18 cellular contexts compared by ENCODE assay signal in the genomic region with DNA sequence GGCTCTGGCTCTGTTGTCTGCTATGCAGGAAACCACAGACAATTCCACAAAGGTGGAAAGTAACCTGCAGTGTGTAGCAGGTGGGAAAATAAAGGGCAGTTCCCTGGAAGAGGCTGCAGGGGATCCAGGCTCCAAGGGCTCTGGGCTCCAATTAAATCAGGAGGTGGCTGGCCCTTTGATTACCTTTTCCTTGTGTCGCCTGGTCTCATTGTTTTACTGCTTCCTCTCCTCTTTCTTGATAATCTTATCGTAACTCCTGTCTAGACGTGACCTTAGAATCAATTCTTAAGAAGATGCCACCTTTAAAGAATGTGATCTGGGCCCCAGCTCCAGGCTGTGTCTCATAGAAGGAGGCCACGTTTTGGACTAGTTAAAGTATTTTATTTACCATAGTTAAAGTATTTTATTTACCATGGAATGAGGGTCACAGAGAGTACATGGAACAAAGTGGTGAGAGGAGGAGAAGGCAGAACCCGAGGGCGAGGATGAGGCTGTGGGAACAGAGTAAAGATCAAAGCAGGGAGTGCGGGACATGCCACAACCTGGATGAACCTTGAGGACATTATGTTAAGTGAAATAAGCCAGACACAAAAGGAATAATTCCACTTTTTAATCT.
A peak's percentile ranks its signal among the peaks of the same experiment; 100 is the strongest.
DNase-seq lines count a peak whose midpoint lies in the region; ATAC-seq, FAIRE-seq and TF ChIP-seq lines count a peak whose summit lies in the region.
"Had no signal": no experiment of that assay in that cellular context is flagged by ENCODE, and none has a peak within 500 bp of the region (broad histone marks: within the 10 kb centered on the region; RNA-seq: fewer than 3 reads in every experiment).

No MANE protein-coding gene starts in this region.

- H3K79me2 ChIP-seq in trophoblast cell (ENCODE audit: control insufficient read depth, insufficient read depth, low read length, poor library complexity), result peaks cover 7% of the 10 kb centered on the region

- peaks cover 7% of the 10 kb centered on the region for H3K9me3 Mint-ChIP-seq in activated T-helper 17 cell treated with anti-CD3 and anti-CD28 coated beads, Interleukin-2, amount 50 U/mL, for 72 hours

- DNase-seq in ELF-1 (ENCODE audit: low read depth, low spot score) (peak; percentile 74), trophoblast cell (no peak), RCC 7860 (ENCODE audit: low spot score) (no peak), GM13976 (ENCODE audit: low spot score) (no peak)
- DNase-seq: AML-193, KBM-7, NCI-H1436 treated with DMSO at 0.1 percent for 48 hours, NCI-H446 treated with DMSO at 0.1 percent for 48 hours, NCI-H774, RPMI8226, SHP77 treated with DMSO at 0.1 percent for 48 hours, T-helper 1 cell had no signal

- H2AK5ac ChIP-seq in trophoblast cell (ENCODE audit: low read length), result no peak overlapping the region

- no CpG with 5 or more reads among the region's 7 CpGs for WGBS in trophoblast cell (ENCODE audit: extremely low coverage, insufficient coverage, insufficient read length)

- peak overlapping the region; percentile 16 for H3K14ac ChIP-seq in trophoblast cell (ENCODE audit: low read length)

- H3K79me1 ChIP-seq in trophoblast cell (ENCODE audit: low read length), result peaks cover 26% of the 10 kb centered on the region

- no peak overlapping the region for H3K23ac ChIP-seq in trophoblast cell (ENCODE audit: low read length)

- H3K18ac ChIP-seq in trophoblast cell (ENCODE audit: low read length), result no peak overlapping the region

- no peak overlapping the region for H3K9ac ChIP-seq in trophoblast cell (ENCODE audit: low read length)

- no peak overlapping the region for H4K8ac ChIP-seq in trophoblast cell (ENCODE audit: low read depth, low read length)

- in situ Hi-C loops in GM13976 (cut with MboI; ENCODE audit: low sequenced_read_pairs, unreplicated experiment), result no loop called here

- H3K36me3 Mint-ChIP-seq in activated T-helper 17 cell treated with anti-CD3 and anti-CD28 coated beads, Interleukin-2, amount 50 U/mL, for 72 hours (ENCODE audit: low read depth), result no peaks in the 10 kb centered on the region

- peak overlapping the region; percentile 50 for H4K91ac ChIP-seq in trophoblast cell (ENCODE audit: low read depth, low read length)

- no peak overlapping the region for H2BK12ac ChIP-seq in trophoblast cell (ENCODE audit: low read length)

- H3K36me3 ChIP-seq in KOPT-K1 (ENCODE audit: insufficient read depth, low read length) (no peaks in the 10 kb centered on the region), trophoblast cell (ENCODE audit: control insufficient read depth in 1 of 2, insufficient read depth in 2 of 2, low read length in 2 of 2) (peaks cover 0 to 2% of the 10 kb centered on the region in 2 experiments)

- H2BK5ac ChIP-seq in trophoblast cell (ENCODE audit: low read depth, low read length, poor library complexity), result peak overlapping the region; percentile 10

- no peaks in the 10 kb centered on the region for H3K27me3 Mint-ChIP-seq in activated T-helper 17 cell treated with anti-CD3 and anti-CD28 coated beads, Interleukin-2, amount 50 U/mL, for 72 hours

- H3K27me3 ChIP-seq in trophoblast cell (ENCODE audit: insufficient read depth, low read length), result no peaks in the 10 kb centered on the region

- no peak overlapping the region for H3K4me3 ChIP-seq in trophoblast cell (ENCODE audit: low read depth, low read length)
- H3K4me3 ChIP-seq: GM12878 had no signal

- no peak overlapping the region for H3K4ac ChIP-seq in trophoblast cell (ENCODE audit: low read depth, low read length)

- H3K27ac Mint-ChIP-seq in activated T-helper 17 cell treated with anti-CD3 and anti-CD28 coated beads, Interleukin-2, amount 50 U/mL, for 72 hours, result peak overlapping the region; percentile 46

- no peak for ATAC-seq in activated T-helper 17 cell treated with anti-CD3 and anti-CD28 coated beads, Interleukin-2, amount 50 U/mL, for 72 hours (replicated peaks)
- ATAC-seq in GM21447 (IDR thresholded peaks at IDR 0.05; ENCODE audit: unreplicated experiment), result no peak
- ATAC-seq: GM12878, SK-N-SH treated with all-trans-retinoic acid at 6 μM for 48 hours had no signal

- H3K4me1 Mint-ChIP-seq in activated T-helper 17 cell treated with anti-CD3 and anti-CD28 coated beads, Interleukin-2, amount 50 U/mL, for 72 hours, result peaks cover 7% of the 10 kb centered on the region

- no peak overlapping the region for H2AFZ ChIP-seq in trophoblast cell (ENCODE audit: insufficient read depth, low read length, poor library complexity)

- H3K27ac ChIP-seq in KOPT-K1 (ENCODE audit: low read depth, low read length, poor library complexity, severe bottlenecking) (peak overlapping the region; percentile 29), trophoblast cell (ENCODE audit: low read depth, low read length) (peak overlapping the region; percentile 45)
- H3K27ac ChIP-seq: C4-2B had no signal

- peak overlapping the region; percentile 18 for H2BK120ac ChIP-seq in trophoblast cell (ENCODE audit: insufficient read depth, low read length, poor library complexity)

- H3K9me3 ChIP-seq in KOPT-K1 (ENCODE audit: insufficient read depth, low read length, poor library complexity, severe bottlenecking) (peaks cover 21% of the 10 kb centered on the region), trophoblast cell (ENCODE audit: insufficient read depth, low read depth, low read length) (peaks cover 2% of the 10 kb centered on the region)

- no peak for TF ChIP-seq CTCF in GM13976 (IDR thresholded peaks at IDR 0.05; ENCODE audit: borderline replicate concordance, control extremely low read depth, extremely low read depth, insufficient read depth, missing control alignments)

- no peak overlapping the region for H3K4me3 Mint-ChIP-seq in activated T-helper 17 cell treated with anti-CD3 and anti-CD28 coated beads, Interleukin-2, amount 50 U/mL, for 72 hours

- peaks cover 28 to 33% of the 10 kb centered on the region in 2 experiments for H3K4me1 ChIP-seq in trophoblast cell (ENCODE audit: control insufficient read depth in 1 of 2, insufficient read depth in 2 of 2, low read length in 2 of 2)

- FAIRE-seq in RCC 7860 (lab: Jason Lieb, UNC), result no peak
- FAIRE-seq: GM12878 had no signal

- no peak overlapping the region for H4K12ac ChIP-seq in trophoblast cell (ENCODE audit: low read depth, low read length)

- no peak overlapping the region for H3K4me2 ChIP-seq in trophoblast cell (ENCODE audit: low read length)
